10 cellular contexts compared by ENCODE assay signal in the genomic region with DNA sequence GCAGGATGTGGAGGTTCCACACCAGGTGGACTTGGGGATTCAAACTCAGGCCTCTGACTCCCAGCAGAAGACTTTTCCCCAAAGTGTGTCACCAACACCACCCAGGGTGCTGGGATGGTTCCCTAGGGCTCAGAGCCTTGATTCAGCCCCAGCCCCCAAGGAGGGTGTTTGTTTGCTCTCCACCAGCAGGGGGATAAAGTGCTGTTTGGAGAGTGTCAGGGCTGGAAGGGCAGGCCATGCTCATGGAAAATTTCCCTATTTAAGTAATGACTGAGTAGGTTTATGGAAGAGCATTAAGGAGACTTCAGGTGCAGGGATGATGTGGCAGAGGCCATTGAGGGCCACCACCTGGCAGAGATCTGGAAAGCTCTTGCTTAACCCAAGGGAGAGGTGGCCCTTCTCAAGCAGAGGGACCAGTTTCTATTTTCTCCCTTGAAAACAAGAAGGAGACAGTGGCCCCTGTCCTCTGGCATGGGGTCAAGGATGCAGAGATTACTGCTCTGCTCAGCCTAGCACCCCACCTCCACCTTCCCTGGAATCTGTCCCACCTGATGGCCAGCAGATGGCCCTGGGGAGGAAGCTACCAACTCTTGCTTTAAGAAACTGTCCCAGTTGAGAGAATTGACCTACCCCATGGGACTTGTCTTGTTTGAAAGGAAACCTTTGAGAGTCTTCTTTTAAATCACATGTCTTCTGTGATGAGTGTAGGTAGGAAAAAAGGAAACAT.
DNase-seq lines count a peak whose midpoint lies in the region; ATAC-seq, FAIRE-seq and TF ChIP-seq lines count a peak whose summit lies in the region.
"Had no signal": no experiment of that assay in that cellular context is flagged by ENCODE, and none has a peak within 500 bp of the region (broad histone marks: within the 10 kb centered on the region; RNA-seq: fewer than 3 reads in every experiment).

No MANE protein-coding gene starts in this region.

- FAIRE-seq in HepG2 (lab: Jason Lieb, UNC), result no peak

- H3K4me1 Mint-ChIP-seq in endodermal cell, result peaks cover 16% of the 10 kb centered on the region
- peaks cover 40 to 59% of the 10 kb centered on the region in 2 donors for H3K4me1 Mint-ChIP-seq in stimulated activated naive B cell treated with anti-CD40 and anti-IgM and Interleukin-4, amounts not matched to agents 10 μg/mL and 1 μg/mL and 100 μg/mL, for 72 hours

- TF ChIP-seq CTCF in HepG2 (CRISPR knock-in tag; IDR thresholded peaks at IDR 0.05) (peak; percentile 23), right lobe of liver (IDR thresholded peaks at IDR 0.05) (peak in 1 of 4 donors; percentile 5), endodermal cell (conservative IDR thresholded peaks at IDR 0.05) (peak; percentile 61), upper lobe of left lung (IDR thresholded peaks at IDR 0.05) (peak in 1 of 6 experiments; percentile 12)

- no TSS peak for BruUV-seq in HepG2 (replicated peaks; lab: Mats Ljungman, UMichigan)

- no peak overlapping the region for H3K4me2 ChIP-seq in HepG2 (ENCODE audit: low read depth, low read length)

- H3K79me2 ChIP-seq in HepG2 (ENCODE audit: insufficient read depth, low read length), result no peaks in the 10 kb centered on the region

- DNase-seq in HepG2 (ENCODE audit: low spot score), result no peak
- DNase-seq in right lobe of liver, result no peak
- DNase-seq in NCI-H69 (lab: John Stamatoyannopoulos, UW), result peak; percentile 54
- peak; percentile 76 for DNase-seq in endodermal cell
- DNase-seq in stimulated activated naive B cell treated with anti-CD40 and anti-IgM and Interleukin-4, amounts not matched to agents 10 μg/mL and 1 μg/mL and 100 μg/mL, for 72 hours, result peak; percentile 35
- DNase-seq in foreskin melanocyte, result no peak
- DNase-seq in upper lobe of left lung, result no peak
- DNase-seq in stimulated activated CD4-positive, alpha-beta T cell treated with anti-CD3 and anti-CD28 coated beads, Interleukin-12 subunit alpha, Interleukin-12 subunit beta, amount 100 ng/mL, for 4 hours, result no peak
- DNase-seq: NCI-H1105 had no signal

- POLR2A ChIA-PET in HepG2 (lab: Yijun Ruan, JAX), result no interaction called here

- H3K36me3 ChIP-seq in HepG2 (replicated peaks in 1 of 2; ENCODE audit: control insufficient read depth in 1 of 2, insufficient read depth in 2 of 2, low read length in 2 of 2) (no peaks in the 10 kb centered on the region), right lobe of liver (no peaks in the 10 kb centered on the region), endodermal cell (ENCODE audit: control insufficient read depth, insufficient read depth, low read length) (no peaks in the 10 kb centered on the region), upper lobe of left lung (no peaks in the 10 kb centered on the region)
- H3K36me3 ChIP-seq: ascending aorta had no signal

- intact Hi-C loops in HepG2 (cut with micrococcal nuclease; ENCODE audit: unreplicated experiment) (loop anchor here (5.0 kb wide), 1 partner anchor 33 kb away; no protein-coding TSS in a partner anchor), right lobe of liver (cut with DNase I) (no loop called here)

- H3K27ac ChIP-seq in HepG2 (ENCODE audit: extremely low read length, insufficient read depth, low read length), result no peak overlapping the region
- H3K27ac ChIP-seq in right lobe of liver, result no peak overlapping the region
- no peak overlapping the region for H3K27ac ChIP-seq in endodermal cell (ENCODE audit: low read depth, low read length)
- no peak overlapping the region for H3K27ac ChIP-seq in upper lobe of left lung
- H3K27ac ChIP-seq: ascending aorta had no signal

- peak; percentile 89 for ATAC-seq in HepG2
- no peak for ATAC-seq in right lobe of liver
- ATAC-seq in stimulated activated naive B cell treated with anti-CD40 and anti-IgM and Interleukin-4, amounts not matched to agents 10 μg/mL and 1 μg/mL and 100 μg/mL, for 72 hours (replicated peaks), result peak; percentile 45 to 47
- ATAC-seq in upper lobe of left lung (ENCODE audit: low FRiP score in 2 of 2), result no peak

- no peaks in the 10 kb centered on the region for H4K20me1 ChIP-seq in HepG2 (ENCODE audit: insufficient read depth, low read length)

- H3K9me3 Mint-ChIP-seq in endodermal cell, result peaks cover 3% of the 10 kb centered on the region
- peaks cover 0 to 2% of the 10 kb centered on the region in 2 donors for H3K9me3 Mint-ChIP-seq in stimulated activated naive B cell treated with anti-CD40 and anti-IgM and Interleukin-4, amounts not matched to agents 10 μg/mL and 1 μg/mL and 100 μg/mL, for 72 hours

- no peak for TF ChIP-seq RAD21 in HepG2 (CRISPR knock-in tag; IDR thresholded peaks at IDR 0.05)

- in situ Hi-C loops in HepG2 (cut with HindIII; ENCODE audit: extremely low pct_ligation_motif_present, low pct_unique_long_range_greater_than_20kb), result no loop called here

- peaks cover 3% of the 10 kb centered on the region for H3K27me3 Mint-ChIP-seq in endodermal cell (ENCODE audit: insufficient read depth)
- H3K27me3 Mint-ChIP-seq in stimulated activated naive B cell treated with anti-CD40 and anti-IgM and Interleukin-4, amounts not matched to agents 10 μg/mL and 1 μg/mL and 100 μg/mL, for 72 hours, result peaks cover 10 to 13% of the 10 kb centered on the region in 2 donors

- H2AFZ ChIP-seq in HepG2 (ENCODE audit: low read length), result no peak overlapping the region

- H3K4me3 Mint-ChIP-seq in endodermal cell, result no peak overlapping the region
- H3K4me3 Mint-ChIP-seq in stimulated activated naive B cell treated with anti-CD40 and anti-IgM and Interleukin-4, amounts not matched to agents 10 μg/mL and 1 μg/mL and 100 μg/mL, for 72 hours, result no peak overlapping the region

- H3K9ac ChIP-seq in HepG2 (ENCODE audit: insufficient read depth, low read depth, low read length) (no peak overlapping the region), endodermal cell (ENCODE audit: extremely low read depth, low read length, poor library complexity, severe bottlenecking) (no peak overlapping the region)

- H3K27me3 ChIP-seq in HepG2 (ENCODE audit: control insufficient read depth in 1 of 2, insufficient read depth in 2 of 2, low read length in 2 of 2) (peaks cover 4 to 41% of the 10 kb centered on the region in 2 experiments; a peak in 4 of 5 replicates), right lobe of liver (no peaks in the 10 kb centered on the region), endodermal cell (ENCODE audit: control insufficient read depth, insufficient read depth, low read length, poor library complexity, severe bottlenecking) (no peaks in the 10 kb centered on the region), upper lobe of left lung (no peaks in the 10 kb centered on the region)
- H3K27me3 ChIP-seq: ascending aorta had no signal

- CTCF ChIA-PET in HepG2 (lab: Yijun Ruan, JAX; ENCODE audit: low intra/inter-chr PET ratio, low total read pairs), result no interaction called here

- TF ChIP-seq POLR2A in HepG2 (IDR thresholded peaks at IDR 0.05; ENCODE audit: insufficient read depth in 1 of 2, low read depth in 2 of 2, low read length in 2 of 2), result no peak
- TF ChIP-seq POLR2A in right lobe of liver (IDR thresholded peaks at IDR 0.05), result no peak
- TF ChIP-seq POLR2A in upper lobe of left lung (IDR thresholded peaks at IDR 0.05), result no peak

- H3K9me3 ChIP-seq in HepG2 (ENCODE audit: low read length) (no peaks in the 10 kb centered on the region), right lobe of liver (no peaks in the 10 kb centered on the region), endodermal cell (ENCODE audit: control insufficient read depth, low read length) (no peaks in the 10 kb centered on the region), upper lobe of left lung (no peaks in the 10 kb centered on the region)
- H3K9me3 ChIP-seq: ascending aorta had no signal

- no peak for TF ChIP-seq EP300 in HepG2 (IDR thresholded peaks at IDR 0.05; ENCODE audit: low read depth in 2 of 2, low read length in 2 of 2)
- no peak for TF ChIP-seq EP300 in HepG2 (CRISPR knock-in tag; IDR thresholded peaks at IDR 0.05; ENCODE audit: borderline replicate concordance)
- TF ChIP-seq EP300 in upper lobe of left lung (IDR thresholded peaks at IDR 0.05), result no peak

- H3K4me1 ChIP-seq in HepG2 (ENCODE audit: insufficient read depth, low read length) (no peaks in the 10 kb centered on the region), right lobe of liver (no peaks in the 10 kb centered on the region), endodermal cell (ENCODE audit: control insufficient read depth, insufficient read depth, low read length) (no peaks in the 10 kb centered on the region), upper lobe of left lung (no peaks in the 10 kb centered on the region)
- H3K4me1 ChIP-seq: ascending aorta had no signal

- H3K27ac Mint-ChIP-seq in endodermal cell, result no peak overlapping the region
- H3K27ac Mint-ChIP-seq in stimulated activated naive B cell treated with anti-CD40 and anti-IgM and Interleukin-4, amounts not matched to agents 10 μg/mL and 1 μg/mL and 100 μg/mL, for 72 hours, result peak overlapping the region; percentile 75

- peaks cover 4% of the 10 kb centered on the region for H3K36me3 Mint-ChIP-seq in endodermal cell (ENCODE audit: low read depth)
- peaks cover 0 to 3% of the 10 kb centered on the region in 2 donors for H3K36me3 Mint-ChIP-seq in stimulated activated naive B cell treated with anti-CD40 and anti-IgM and Interleukin-4, amounts not matched to agents 10 μg/mL and 1 μg/mL and 100 μg/mL, for 72 hours

- H3K4me3 ChIP-seq in HepG2 (replicated peaks in 1 of 3; ENCODE audit: insufficient read depth in 1 of 3, low read depth in 2 of 3, low read length in 3 of 3) (no peak overlapping the region), right lobe of liver (no peak overlapping the region), endodermal cell (ENCODE audit: low read length) (no peak overlapping the region), upper lobe of left lung (no peak overlapping the region)
- H3K4me3 ChIP-seq: ascending aorta had no signal

TF ChIP-seq in HepG2, 621 proteins besides CTCF, POLR2A, EP300 and RAD21:
- TF ChIP-seq ZNF674 (CRISPR knock-in tag; IDR thresholded peaks at IDR 0.05; ENCODE audit: low read depth), result no peak
- no peak for TF ChIP-seq CAMTA2 (CRISPR knock-in tag; IDR thresholded peaks at IDR 0.05; ENCODE audit: borderline replicate concordance)
- 0 out of 2 replicates have a peak, but pooled peaks have one; percentile 9 for TF ChIP-seq SMC3 (IDR thresholded peaks at IDR 0.05; ENCODE audit: low read length)
- peak; percentile 25 for TF ChIP-seq XRCC5 (optimal IDR thresholded peaks at IDR 0.05; ENCODE audit: low read length)
- TF ChIP-seq STAG1 (CRISPR knock-in tag; IDR thresholded peaks at IDR 0.05), result 0 out of 2 replicates have a peak, but pooled peaks have one; percentile 21
- TF ChIP-seq ZSCAN9 (CRISPR knock-in tag; IDR thresholded peaks at IDR 0.05; ENCODE audit: borderline replicate concordance), result no peak
TF ChIP-seq in HepG2: peak in this region for 3.

Comparison
In these comparisons a context has a peak if more than half of its experiments do, and no peak if none do; other contexts are left out.
1. ATAC-seq: peak in HepG2 (single experiment) and stimulated activated naive B cell treated with anti-CD40 and anti-IgM and Interleukin-4, amounts not matched to agents 10 μg/mL and 1 μg/mL and 100 μg/mL, for 72 hours (2 of 2); none in right lobe of liver (0 of 4) and upper lobe of left lung (0 of 2).
2. DNase-seq: peak in NCI-H69 (single experiment), endodermal cell (single experiment) and stimulated activated naive B cell treated with anti-CD40 and anti-IgM and Interleukin-4, amounts not matched to agents 10 μg/mL and 1 μg/mL and 100 μg/mL, for 72 hours (single experiment); none in HepG2 (single experiment), right lobe of liver (0 of 3), foreskin melanocyte (single experiment), upper lobe of left lung (0 of 2) and stimulated activated CD4-positive, alpha-beta T cell treated with anti-CD3 and anti-CD28 coated beads, Interleukin-12 subunit alpha, Interleukin-12 subunit beta, amount 100 ng/mL, for 4 hours (single experiment).